In genomic region chr14:21054123-21054767, GRCh38 we compare ENCODE assay signal across 1 cellular context.
TF ChIP-seq lines count a peak whose summit lies in the region.

No MANE protein-coding gene starts in this region.

TF ChIP-seq in K562, 482 proteins besides CTCF, POLR2A, EP300 and RAD21:
- peak; percentile 40 for TF ChIP-seq NFYB (IDR thresholded peaks at IDR 0.05; ENCODE audit: extremely low read depth, insufficient read length)
- TF ChIP-seq SMAD3 (CRISPR knock-in tag; conservative IDR thresholded peaks at IDR 0.05): no peak
